7 cellular contexts compared by ENCODE assay signal in genomic region chr17:59643159-59643857, GRCh38. TPM values are rescaled to one million over a fixed set of nuclear protein-coding genes. Genes with fewer than 3 reads are reported as not detected.
DNase-seq lines count a peak whose midpoint lies in the region; ATAC-seq and TF ChIP-seq lines count a peak whose summit lies in the region.

No MANE protein-coding gene starts in this region.

- H3K4me3 ChIP-seq in GM23248, result no peak overlapping the region
- no peak overlapping the region for H3K4me3 ChIP-seq in PC-9
- H3K4me3 ChIP-seq in gastrocnemius medialis, result peak overlapping the region in 1 of 4 donors; percentile 16

- 68 to 74% methylated on average over 4 of the region's 4 CpGs for WGBS in GM23248 (ENCODE audit: low coverage in 1 of 2, low lambda C conversion rate in 2 of 2, missing lambda C conversion rate in 2 of 2), 2 experiments

- ATAC-seq in gastrocnemius medialis, result peak; percentile 95 to 97
- no peak for ATAC-seq in HG02981 (IDR thresholded peaks at IDR 0.05; ENCODE audit: unreplicated experiment)
- no peak for ATAC-seq in HG02623 (IDR thresholded peaks at IDR 0.05; ENCODE audit: unreplicated experiment)

- H4K20me1 ChIP-seq in GM23248 (ENCODE audit: insufficient read depth) (peaks cover 49% of the 10 kb centered on the region), PC-9 (ENCODE audit: insufficient read depth) (peaks cover 98% of the 10 kb centered on the region)

- no peak overlapping the region for H2AFZ ChIP-seq in GM23248
- no peak overlapping the region for H2AFZ ChIP-seq in PC-9

- in situ Hi-C loops in GM23248 (cut with MboI) (no loop called here), gastrocnemius medialis (cut with MboI; ENCODE audit: low sequenced_read_pairs in 4 of 4) (no loop called here)

- H3K4me2 ChIP-seq in GM23248 (ENCODE audit: unreplicated experiment) (peak overlapping the region; percentile 39), PC-9 (no peak overlapping the region; the same call in 1 of the 2 replicates)

- intact Hi-C loops in PC-9 (cut with micrococcal nuclease; ENCODE audit: unreplicated experiment) (loop anchor here (2.0 kb wide), 1 partner anchor 25 kb away; the partner anchor contains the start of gene CLTC), gastrocnemius medialis (cut with DNase I; ENCODE audit: low total_unique reads) (loop anchor here (1.0 to 5.0 kb wide), 2 partner anchors 24 to 64 kb away; partner anchors contain the start of genes CLTC, PTRH2 and VMP1)

- no peak overlapping the region for H3K9ac ChIP-seq in GM23248

- TF ChIP-seq POLR2A in gastrocnemius medialis (IDR thresholded peaks at IDR 0.05), result no peak

- H3K36me3 ChIP-seq in GM23248 (ENCODE audit: low read depth) (peaks cover 41% of the 10 kb centered on the region), PC-9 (ENCODE audit: low read depth) (peaks cover 40% of the 10 kb centered on the region), gastrocnemius medialis (peaks cover 0 to 33% of the 10 kb centered on the region in 2 donors)

- TF ChIP-seq CTCF in PC-9 (conservative IDR thresholded peaks at IDR 0.05) (no peak), gastrocnemius medialis (IDR thresholded peaks at IDR 0.05 in 4 of 5, conservative IDR thresholded peaks at IDR 0.05 in 1 of 5) (no peak)

- H3K9me2 ChIP-seq in GM23248 (ENCODE audit: insufficient read depth) (no peaks in the 10 kb centered on the region), PC-9 (ENCODE audit: insufficient read depth) (no peaks in the 10 kb centered on the region)

- H3K27ac ChIP-seq in GM23248, result peak overlapping the region; percentile 25
- H3K27ac ChIP-seq in PC-9, result peak overlapping the region; percentile 64; the same call in 1 of the 2 replicates
- peak overlapping the region; percentile 66 to 77 (median 74) for H3K27ac ChIP-seq in gastrocnemius medialis

- H3K27me3 ChIP-seq in GM23248 (replicated peaks; ENCODE audit: insufficient read depth) (no peaks in the 10 kb centered on the region), PC-9 (ENCODE audit: insufficient read depth, low read depth) (no peaks in the 10 kb centered on the region), gastrocnemius medialis (no peaks in the 10 kb centered on the region)

- no peaks in the 10 kb centered on the region for H3K9me3 ChIP-seq in GM23248 (ENCODE audit: low read depth)
- H3K9me3 ChIP-seq in PC-9 (ENCODE audit: insufficient read depth, low read depth), result no peaks in the 10 kb centered on the region
- H3K9me3 ChIP-seq in gastrocnemius medialis, result no peaks in the 10 kb centered on the region

- POLR2A ChIA-PET in PC-9 (lab: Charles Lee; ENCODE audit: unreplicated experiment), result interaction anchor here (0.6 to 0.8 kb wide), 3 partner anchors 11 to 220 kb away, joined by 3 to 12 read pairs (median 4); no protein-coding TSS in a partner anchor

- no TSS peak for BruUV-seq in PC-9 (replicated peaks; lab: Mats Ljungman, UMichigan)

- H3K79me2 ChIP-seq in GM23248 (ENCODE audit: insufficient read depth), result peaks cover 100% of the 10 kb centered on the region
- H3K79me2 ChIP-seq in PC-9 (ENCODE audit: low read depth), result peaks cover 98% of the 10 kb centered on the region

- CTCF ChIA-PET in PC-9 (lab: Charles Lee), result no interaction called here

- H3F3A ChIP-seq in GM23248 (ENCODE audit: insufficient read depth) (peaks cover 60% of the 10 kb centered on the region), PC-9 (ENCODE audit: insufficient read depth, low read depth) (peaks cover 59% of the 10 kb centered on the region)

- DNase-seq in GM23248 (peak; percentile 80), PC-9 (peak in 1 of 2 experiments; percentile 46), fibroblast of peridontal ligament (ENCODE audit: extremely low read depth) (peak; percentile 54), gastrocnemius medialis (no peak), activated gamma-delta T cell (lab: John Stamatoyannopoulos, UW) (no peak)

- H3K4me1 ChIP-seq in GM23248 (ENCODE audit: insufficient read depth) (peaks cover 36% of the 10 kb centered on the region), PC-9 (replicated peaks; ENCODE audit: insufficient read depth) (peaks cover 42% of the 10 kb centered on the region), gastrocnemius medialis (peaks cover 61 to 75% of the 10 kb centered on the region in 2 donors)

RNA-seq across cellular contexts. Expression of gene CLTC, which starts 23.6 kb away (rescaled TPM):
- 343 and 439 TPM in 2 replicates for total RNA-seq in GM23248 (2014; rRNA removed; shearing (Covaris generic))
- 162 and 169 TPM in 2 replicates for polyA plus RNA-seq in GM23248 (2016; fragmentation: Nextera tagmentation; extraction: Ambion mirVana)
- total RNA-seq in PC-9 (2021), result 164 and 206 TPM in 2 replicates
- 100 to 1,000 TPM; 140 to 203 (median 172) TPM for total RNA-seq in gastrocnemius medialis

Comparison
In these comparisons a context has a peak if more than half of its experiments do, and no peak if none do; other contexts are left out.
1. DNase-seq: peak in GM23248 (single experiment) and fibroblast of peridontal ligament (single experiment); none in gastrocnemius medialis (0 of 2) and activated gamma-delta T cell (single experiment).
2. ATAC-seq: peak in gastrocnemius medialis (2 of 2); none in HG02981 (single experiment) and HG02623 (single experiment).
3. Peak in every context shown above with its lines, with median percentiles within 50 percentile points of each other: H3K27ac ChIP-seq.